24 cellular contexts compared by ENCODE assay signal in genomic region chr6:45855642-45856408, GRCh38.
"Had no signal": no experiment of that assay in that cellular context is flagged by ENCODE, and none has a peak within 500 bp of the region (broad histone marks: within the 10 kb centered on the region; RNA-seq: fewer than 3 reads in every experiment).

No MANE protein-coding gene starts in this region.

- H3K4me1 ChIP-seq: adrenal gland, ascending aorta, body of pancreas had no signal

- H3K36me3 ChIP-seq: adrenal gland, ascending aorta had no signal

- H3K27ac ChIP-seq: adrenal gland, ascending aorta, body of pancreas had no signal

- H3K9me3 ChIP-seq: adrenal gland, ascending aorta, body of pancreas had no signal

- H3K27me3 ChIP-seq: adrenal gland, ascending aorta, body of pancreas had no signal

- H3K4me3 ChIP-seq: adrenal gland, ascending aorta, body of pancreas had no signal

- ATAC-seq: activated CD8-positive, alpha-beta T cell treated with anti-CD3 and anti-CD28 coated beads, Interleukin-2, amount 10 ng/mL, durations not matched to agents 7 days and 5 days; body of pancreas; PC-3; T-helper 17 cell; WTC11 had no signal

- DNase-seq: activated CD4-positive, alpha-beta T cell treated with anti-CD3 and anti-CD28 coated beads for 48 hours; activated CD4-positive, alpha-beta T cell treated with anti-CD3 and anti-CD28 coated beads, Interleukin-2, amount 50 U/mL, for 4 hours; activated CD4-positive, CD25-positive, alpha-beta regulatory T cell treated with anti-CD3 and anti-CD28 coated beads, Interleukin-2, amount 50 U/mL, for 72 hours; activated CD8-positive, alpha-beta memory T cell treated with anti-CD3 and anti-CD28 coated beads, Interleukin-2, amount 50 U/mL, for 48 hours; activated CD8-positive, alpha-beta T cell treated with anti-CD3 and anti-CD28 coated beads, Interleukin-2, amount 10 ng/mL, durations not matched to agents 7 days and 5 days; activated naive CD4-positive, alpha-beta T cell treated with anti-CD3 and anti-CD28 coated beads, Interleukin-2, amount 50 U/mL, for 16 hours; activated naive CD8-positive, alpha-beta T cell treated with anti-CD3 and anti-CD28 coated beads, Interleukin-2, amount 10 ng/mL, durations not matched to agents 7 days and 5 days; activated T-cell treated with anti-CD3 and anti-CD28 coated beads, Interleukin-2, amount 50 U/mL, for 1 hour; adrenal gland; body of pancreas; Kasumi-1; KBM-7; NCI-H1105 treated with DMSO at 0.1 percent for 48 hours; NCI-H1436 treated with DMSO at 0.1 percent for 48 hours; NCI-H187; NCI-H2081; NCI-H510A treated with DMSO at 0.1 percent for 48 hours; NCI-H69; PC-3; SIG-M5; T-helper 17 cell; T-helper 9 cell had no signal
